16 cellular contexts compared by ENCODE assay signal in the genomic region with DNA sequence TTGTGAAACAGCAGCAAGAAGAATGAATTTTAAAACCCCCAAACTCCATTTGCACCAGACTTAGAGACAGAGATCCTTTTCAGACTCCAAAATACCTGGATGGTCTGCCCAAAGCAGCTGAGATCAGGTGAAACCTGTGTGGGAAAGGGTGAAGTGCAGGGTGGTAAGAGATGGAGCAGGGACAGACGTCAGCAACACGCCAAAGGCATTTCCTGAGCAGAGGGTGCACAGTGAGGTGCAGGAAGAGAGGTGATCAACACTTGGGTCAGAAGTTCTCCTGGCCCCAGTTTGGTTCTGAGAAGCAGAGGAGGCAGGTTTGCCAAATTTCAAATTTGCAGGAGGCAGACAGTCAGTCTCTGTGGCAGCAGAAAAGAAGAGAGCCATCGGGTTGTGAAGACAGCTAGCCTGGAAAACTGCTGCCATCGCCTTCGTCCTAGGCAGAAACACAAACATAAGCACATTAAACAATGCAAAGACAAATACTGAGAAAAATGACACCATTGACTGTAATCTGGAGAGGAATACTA. TPM values are rescaled to one million over a fixed set of nuclear protein-coding genes. Genes with fewer than 3 reads are reported as not detected.
DNase-seq lines count a peak whose midpoint lies in the region; ATAC-seq, FAIRE-seq and TF ChIP-seq lines count a peak whose summit lies in the region.
"Had no signal": no experiment of that assay in that cellular context is flagged by ENCODE, and none has a peak within 500 bp of the region (broad histone marks: within the 10 kb centered on the region; RNA-seq: fewer than 3 reads in every experiment).

No MANE protein-coding gene starts in this region.

- 86% methylated on average over 5 of the region's 5 CpGs; no CpG with 5 or more reads in 1 of the 2 experiments for WGBS in H1 (ENCODE audit: extremely low coverage in 1 of 2, insufficient coverage in 1 of 2, insufficient read length in 1 of 2, insufficient replicate concordance in 2 of 2, low coverage in 1 of 2, low lambda C conversion rate in 2 of 2, missing lambda C conversion rate in 1 of 2), 2 experiments

- H3K9ac ChIP-seq in H1 (replicated peaks in 1 of 4; ENCODE audit: extremely low read depth in 1 of 4, low read depth in 3 of 4, low read length in 3 of 4): no peak overlapping the region

- H3K9me3 ChIP-seq in H1 (ENCODE audit: insufficient read depth in 2 of 2, low read depth in 1 of 2, low read length in 1 of 2): peaks cover 14 to 15% of the 10 kb centered on the region in 2 experiments
- H3K9me3 ChIP-seq: ovary, uterus had no signal

- no peak overlapping the region for H3K23ac ChIP-seq in H1 (ENCODE audit: insufficient read length)

- H4K8ac ChIP-seq in H1 (ENCODE audit: extremely low read depth, insufficient read depth, low read length): no peak overlapping the region

- no peak overlapping the region for H2AK5ac ChIP-seq in H1 (ENCODE audit: low read depth, low read length)

- H3K4me3 ChIP-seq in H1 (ENCODE audit: extremely low read depth in 1 of 4, insufficient read depth in 2 of 4, low read depth in 3 of 4, low read length in 4 of 4): no peak overlapping the region
- H3K4me3 ChIP-seq: dorsolateral prefrontal cortex, ovary, spleen, uterus had no signal

- no peaks in the 10 kb centered on the region for H3K27me3 ChIP-seq in H1 (replicated peaks in 1 of 4; ENCODE audit: control insufficient read depth in 3 of 4, extremely low read depth in 1 of 4, insufficient read depth in 3 of 4, low read length in 3 of 4)
- H3K27me3 ChIP-seq: dorsolateral prefrontal cortex, ovary, spleen, uterus had no signal

- no peak overlapping the region for H3K4me2 ChIP-seq in H1 (ENCODE audit: insufficient read depth in 1 of 2, low read depth in 2 of 2, low read length in 2 of 2)

- H3K18ac ChIP-seq in H1 (ENCODE audit: extremely low read depth, low read length): no peak overlapping the region

- no peak overlapping the region for H2BK12ac ChIP-seq in H1 (ENCODE audit: low read depth, low read length)

- no peak overlapping the region for H3K14ac ChIP-seq in H1 (ENCODE audit: insufficient read length)

- H3K23me2 ChIP-seq in H1 (ENCODE audit: low read depth, low read length): no peaks in the 10 kb centered on the region

- no peak for TF ChIP-seq CTCF in H1 (IDR thresholded peaks at IDR 0.05; ENCODE audit: control extremely low read depth in 1 of 3, insufficient read depth in 1 of 3, low read depth in 1 of 3, low read length in 3 of 3)

- H2BK15ac ChIP-seq in H1 (ENCODE audit: low read length): no peak overlapping the region

- POLR2A ChIA-PET in H1 (lab: Charles Lee; ENCODE audit: partially characterized antibody): interaction anchor here (1.5 kb wide), 1 partner anchor 60 kb away, joined by 3 read pairs; no protein-coding TSS in a partner anchor

- no peaks in the 10 kb centered on the region for H4K20me1 ChIP-seq in H1 (replicated peaks in 1 of 2; ENCODE audit: control insufficient read depth in 1 of 2, insufficient read depth in 2 of 2, low read length in 2 of 2)

- ATAC-seq in GM21381 (IDR thresholded peaks at IDR 0.05; ENCODE audit: unreplicated experiment) (no peak), HG03457 (IDR thresholded peaks at IDR 0.05; ENCODE audit: unreplicated experiment) (no peak), GM18520 (IDR thresholded peaks at IDR 0.05; ENCODE audit: unreplicated experiment) (no peak)

- TF ChIP-seq RAD21 in H1 (IDR thresholded peaks at IDR 0.05 in 1 of 2, conservative IDR thresholded peaks at IDR 0.05 in 1 of 2; ENCODE audit: low read depth in 2 of 2, low read length in 2 of 2): no peak

- 0 out of 2 replicates have a peak overlapping the region, but pooled peaks have one; percentile 28 for H2AFZ ChIP-seq in H1 (ENCODE audit: low read length)

- no peak for TF ChIP-seq EP300 in H1 (IDR thresholded peaks at IDR 0.05; ENCODE audit: borderline replicate concordance in 1 of 2, low read depth in 2 of 2, low read length in 2 of 2)

- CTCF ChIA-PET in H1 (lab: Charles Lee; ENCODE audit: partially characterized antibody): interaction anchor here (0.6 to 5.9 kb wide), 3 partner anchors 9 to 13 kb away, joined by 3 to 34 read pairs (median 3); no protein-coding TSS in a partner anchor

- no peaks in the 10 kb centered on the region for H3K79me1 ChIP-seq in H1 (ENCODE audit: low read depth, low read length)

- no peaks in the 10 kb centered on the region; a peak in 2 of 7 replicates for H3K4me1 ChIP-seq in H1 (replicated peaks in 1 of 4; ENCODE audit: control insufficient read depth in 3 of 4, insufficient read depth in 4 of 4, low read length in 3 of 4)
- H3K4me1 ChIP-seq: uterus had no signal

- in situ Hi-C loops in G401 (cut with HindIII; ENCODE audit: low sequenced_read_pairs): no loop called here

- no peak for FAIRE-seq in H1 (lab: Jason Lieb, UNC)

- H3K27ac ChIP-seq in H1 (ENCODE audit: low read depth, low read length): no peak overlapping the region
- H3K27ac ChIP-seq: dorsolateral prefrontal cortex, ovary, uterus had no signal

- no peaks in the 10 kb centered on the region for H3K79me2 ChIP-seq in H1 (ENCODE audit: control insufficient read depth in 1 of 2, insufficient read depth in 2 of 2, low read length in 2 of 2)

- no peak for TF ChIP-seq POLR2A in H1 (IDR thresholded peaks at IDR 0.05; ENCODE audit: control extremely low read depth in 1 of 2, low read depth in 2 of 2, low read length in 2 of 2)

- H3K4ac ChIP-seq in H1 (replicated peaks; ENCODE audit: insufficient read length, low read depth, low read length): no peak overlapping the region

- H2BK120ac ChIP-seq in H1 (replicated peaks; ENCODE audit: low read depth, low read length): no peak overlapping the region

- H4K91ac ChIP-seq in H1 (replicated peaks; ENCODE audit: insufficient read length, low read length): no peak overlapping the region

- H3K56ac ChIP-seq in H1 (replicated peaks; ENCODE audit: insufficient read length, low read depth, low read length): no peak overlapping the region

- no peak overlapping the region for H4K5ac ChIP-seq in H1 (ENCODE audit: insufficient read length, low read depth, low read length)

- no peaks in the 10 kb centered on the region for H3K36me3 ChIP-seq in H1 (ENCODE audit: control insufficient read depth in 2 of 4, insufficient read depth in 4 of 4, low read length in 3 of 4)
- H3K36me3 ChIP-seq: ovary, uterus had no signal

- no peak overlapping the region for H2BK20ac ChIP-seq in H1 (ENCODE audit: low read length)

- DNase-seq in stimulated activated naive CD4-positive, alpha-beta T cell (lab: John Stamatoyannopoulos, UW): peak in 4 of 6 experiments; percentile 1 to 27 (median 24)
- DNase-seq in stimulated activated naive CD4-positive, alpha-beta T cell treated with Interleukin-2 at 50 U/mL for 16 hours (lab: John Stamatoyannopoulos, UW): no peak
- DNase-seq in activated T-cell treated with anti-CD3 and anti-CD28 coated beads, Interleukin-2, amount 50 U/mL, for 48 hours: peak; percentile 54 to 61
- DNase-seq in H1 (ENCODE audit: low read depth in 1 of 2, low spot score in 2 of 2) (peak in 1 of 2 experiments; percentile 30), G401 (ENCODE audit: low spot score) (no peak)
- DNase-seq: anterior cingulate cortex, DND-41, dorsolateral prefrontal cortex, IMR-90, NCI-H1105, ovary, spleen, uterus had no signal

- H2BK5ac ChIP-seq in H1 (ENCODE audit: low read depth, low read length): no peak overlapping the region

TF ChIP-seq in H1, 55 proteins besides CTCF, POLR2A, EP300 and RAD21 (continues in another document):
- TF ChIP-seq BACH1 (IDR thresholded peaks at IDR 0.05; ENCODE audit: low read length): no peak
- TF ChIP-seq KDM1A (IDR thresholded peaks at IDR 0.05; ENCODE audit: borderline replicate concordance, low read length): no peak
- TF ChIP-seq BRCA1 (IDR thresholded peaks at IDR 0.05; ENCODE audit: low read depth, low read length): no peak

RNA-seq across cellular contexts. Expression of a gene that starts 9.8 kb away (rescaled TPM):
- total RNA-seq in H1 (2021; fragmentation: NEBNext Ultra II Directional; extraction: Animal tissue kit (Norgen Biotek cat#: 25700)): 0.10 and 0.11 TPM in 2 replicates
- 0.08 and 0.15 TPM in 2 replicates for polyA plus RNA-seq in H1 (2011; rRNA removed)
- 0.13 TPM for polyA plus RNA-seq in H1 (2011; cell fraction: cytosol; rRNA removed)
- polyA plus RNA-seq in H1 (2011; cell fraction: nucleus; rRNA removed): 0.13 TPM
- polyA plus RNA-seq in H1 (2012, experiment 1 of 2): 0.07 to 0.11 TPM in 2 of 4 replicates, not detected in the others
- not detected for polyA plus RNA-seq in H1 (2012, experiment 2 of 2)
- 0.08 TPM for polyA plus RNA-seq in H1 (2013, experiment 1 of 2)
- polyA plus RNA-seq in H1 (2013, experiment 2 of 2): 0.04 TPM
- 0.13 and 0.37 TPM in 2 replicates for polyA minus RNA-seq in H1 (2011; rRNA and poly(A)+ RNA removed)
- not detected for polyA minus RNA-seq in H1 (2011; cell fraction: cytosol; rRNA and poly(A)+ RNA removed)
- polyA minus RNA-seq in H1 (2011; cell fraction: nucleus; rRNA and poly(A)+ RNA removed): 0.50 TPM
- 0.06 and 0.07 TPM in 2 replicates for total RNA-seq in G401 (2014; rRNA removed; shearing (Covaris generic))
- total RNA-seq: IMR-90 had no signal
- polyA plus RNA-seq: IMR-90 had no signal

Comparison
In these comparisons a context has a peak if more than half of its experiments do, and no peak if none do; other contexts are left out.
1. DNase-seq: peak in stimulated activated naive CD4-positive, alpha-beta T cell (4 of 6) and activated T-cell treated with anti-CD3 and anti-CD28 coated beads, Interleukin-2, amount 50 U/mL, for 48 hours (2 of 2); none in stimulated activated naive CD4-positive, alpha-beta T cell treated with Interleukin-2 at 50 U/mL for 16 hours (single experiment) and G401 (single experiment).